In genomic region chr15:75389791-75390382, GRCh38 we compare ENCODE assay signal across 24 cellular contexts. TPM values are rescaled to one million over a fixed set of nuclear protein-coding genes. Genes with fewer than 3 reads are reported as not detected.
DNase-seq lines count a peak whose midpoint lies in the region; ATAC-seq and TF ChIP-seq lines count a peak whose summit lies in the region.
"Had no signal": no experiment of that assay in that cellular context is flagged by ENCODE, and none has a peak within 500 bp of the region (broad histone marks: within the 10 kb centered on the region; RNA-seq: fewer than 3 reads in every experiment).

No MANE protein-coding gene starts in this region.

- peak overlapping the region in 3 of 4 donors; percentile 12 to 39 (median 37) for H3K27ac ChIP-seq in esophagus muscularis mucosa (replicated peaks in 1 of 4)

- no peaks in the 10 kb centered on the region for H3K27me3 ChIP-seq in esophagus muscularis mucosa

- H3K4me1 Mint-ChIP-seq in activated T-cell treated with anti-CD3 and anti-CD28 coated beads, Interleukin-2, amount 50 U/mL, for 72 hours (ENCODE audit: low read depth) = peaks cover 16% of the 10 kb centered on the region
- peaks cover 7% of the 10 kb centered on the region for H3K4me1 Mint-ChIP-seq in activated T-cell treated with anti-CD3 and anti-CD28 coated beads, Interleukin-2, amount 50 U/mL, for 4 hours (ENCODE audit: low read depth)
- H3K4me1 Mint-ChIP-seq in stimulated activated effector memory CD8-positive, alpha-beta T cell treated with anti-CD3 and anti-CD28 coated beads, Interleukin-12 subunit alpha, Interleukin-12 subunit beta, amount 100 ng/mL, for 72 hours = peaks cover 19% of the 10 kb centered on the region

- no peak for TF ChIP-seq CTCF in esophagus muscularis mucosa (IDR thresholded peaks at IDR 0.05)

- TF ChIP-seq POLR2A in esophagus muscularis mucosa (IDR thresholded peaks at IDR 0.05; ENCODE audit: low read depth) = no peak

- no peaks in the 10 kb centered on the region for H3K27me3 Mint-ChIP-seq in activated T-cell treated with anti-CD3 and anti-CD28 coated beads, Interleukin-2, amount 50 U/mL, for 72 hours (ENCODE audit: low read depth)
- H3K27me3 Mint-ChIP-seq in activated T-cell treated with anti-CD3 and anti-CD28 coated beads, Interleukin-2, amount 50 U/mL, for 4 hours (ENCODE audit: low read depth) = no peaks in the 10 kb centered on the region
- H3K27me3 Mint-ChIP-seq: B cell had no signal

- H3K36me3 ChIP-seq in esophagus muscularis mucosa = peaks cover 66 to 100% (median 93%) of the 10 kb centered on the region in 4 donors

- TF ChIP-seq EP300 in esophagus muscularis mucosa (IDR thresholded peaks at IDR 0.05) = no peak

- no peaks in the 10 kb centered on the region for H3K9me3 Mint-ChIP-seq in activated T-cell treated with anti-CD3 and anti-CD28 coated beads, Interleukin-2, amount 50 U/mL, for 72 hours
- H3K9me3 Mint-ChIP-seq in activated T-cell treated with anti-CD3 and anti-CD28 coated beads, Interleukin-2, amount 50 U/mL, for 4 hours = no peaks in the 10 kb centered on the region
- no peaks in the 10 kb centered on the region for H3K9me3 Mint-ChIP-seq in stimulated activated effector memory CD8-positive, alpha-beta T cell treated with anti-CD3 and anti-CD28 coated beads, Interleukin-12 subunit alpha, Interleukin-12 subunit beta, amount 100 ng/mL, for 72 hours

- H3K36me3 Mint-ChIP-seq in activated T-cell treated with anti-CD3 and anti-CD28 coated beads, Interleukin-2, amount 50 U/mL, for 72 hours (ENCODE audit: insufficient read depth in 2 of 2) = peaks cover 14 to 32% of the 10 kb centered on the region in 2 donors
- peaks cover 42% of the 10 kb centered on the region for H3K36me3 Mint-ChIP-seq in activated T-cell treated with anti-CD3 and anti-CD28 coated beads, Interleukin-2, amount 50 U/mL, for 4 hours (ENCODE audit: insufficient read depth)
- peaks cover 100% of the 10 kb centered on the region for H3K36me3 Mint-ChIP-seq in stimulated activated effector memory CD8-positive, alpha-beta T cell treated with anti-CD3 and anti-CD28 coated beads, Interleukin-12 subunit alpha, Interleukin-12 subunit beta, amount 100 ng/mL, for 72 hours

- no peaks in the 10 kb centered on the region for H3K9me3 ChIP-seq in esophagus muscularis mucosa

- no peak overlapping the region for H3K4me3 Mint-ChIP-seq in activated T-cell treated with anti-CD3 and anti-CD28 coated beads, Interleukin-2, amount 50 U/mL, for 72 hours
- H3K4me3 Mint-ChIP-seq in activated T-cell treated with anti-CD3 and anti-CD28 coated beads, Interleukin-2, amount 50 U/mL, for 4 hours = no peak overlapping the region
- H3K4me3 Mint-ChIP-seq in stimulated activated effector memory CD8-positive, alpha-beta T cell treated with anti-CD3 and anti-CD28 coated beads, Interleukin-12 subunit alpha, Interleukin-12 subunit beta, amount 100 ng/mL, for 72 hours = no peak overlapping the region
- H3K4me3 Mint-ChIP-seq: B cell had no signal

- intact Hi-C loops in esophagus muscularis mucosa (cut with DNase I) = no loop called here

- no peak for DNase-seq in activated T-cell treated with anti-CD3 and anti-CD28 coated beads, Interleukin-2, amount 50 U/mL, for 72 hours
- DNase-seq in activated T-cell treated with anti-CD3 and anti-CD28 coated beads, Interleukin-2, amount 50 U/mL, for 4 hours = no peak
- peak; percentile 47 for DNase-seq in NCI-H345 (lab: John Stamatoyannopoulos, UW)
- no peak for DNase-seq in esophagus muscularis mucosa (ENCODE audit: extremely low spot score)
- no peak for DNase-seq in stimulated activated effector memory CD8-positive, alpha-beta T cell treated with anti-CD3 and anti-CD28 coated beads, Interleukin-12 subunit alpha, Interleukin-12 subunit beta, amount 100 ng/mL, for 72 hours (ENCODE audit: low spot score in 2 of 2)
- DNase-seq in pons (ENCODE audit: low spot score) = no peak
- DNase-seq in T-helper 9 cell = no peak
- DNase-seq: activated CD4-positive, alpha-beta T cell treated with anti-CD3 and anti-CD28 coated beads, Interleukin-2, amount 50 U/mL, for 48 hours; activated naive CD4-positive, alpha-beta T cell; activated T-cell treated with anti-CD3 and anti-CD28 coated beads for 4 hours; caudate nucleus; kidney glomerular epithelial cell; mammary epithelial cell; NCI-H1694 treated with DMSO at 0.1 percent for 48 hours; NCI-H82; nucleus accumbens; SHP77; small intestine; stimulated activated CD4-positive, alpha-beta T cell treated with anti-CD3 and anti-CD28 coated beads, Interleukin-1b, Interleukin-23, amount 100 ng/mL, for 48 hours; substantia nigra had no signal

- no peak for ATAC-seq in activated T-cell treated with anti-CD3 and anti-CD28 coated beads, Interleukin-2, amount 50 U/mL, for 72 hours (replicated peaks in 1 of 2)
- ATAC-seq in activated T-cell treated with anti-CD3 and anti-CD28 coated beads, Interleukin-2, amount 50 U/mL, for 4 hours = no peak
- ATAC-seq in stimulated activated effector memory CD8-positive, alpha-beta T cell treated with anti-CD3 and anti-CD28 coated beads, Interleukin-12 subunit alpha, Interleukin-12 subunit beta, amount 100 ng/mL, for 72 hours = no peak
- no peak for ATAC-seq in GM19452 (IDR thresholded peaks at IDR 0.05; ENCODE audit: unreplicated experiment)
- ATAC-seq: GM12878, HepG2 had no signal

- peak overlapping the region; percentile 22 for H3K27ac Mint-ChIP-seq in activated T-cell treated with anti-CD3 and anti-CD28 coated beads, Interleukin-2, amount 50 U/mL, for 72 hours
- H3K27ac Mint-ChIP-seq in stimulated activated effector memory CD8-positive, alpha-beta T cell treated with anti-CD3 and anti-CD28 coated beads, Interleukin-12 subunit alpha, Interleukin-12 subunit beta, amount 100 ng/mL, for 72 hours = peak overlapping the region; percentile 72
- H3K27ac Mint-ChIP-seq: B cell had no signal

- H3K4me1 ChIP-seq in esophagus muscularis mucosa = peaks cover 0 to 19% (median 17%) of the 10 kb centered on the region in 4 donors

- no peak overlapping the region for H3K4me3 ChIP-seq in esophagus muscularis mucosa
- H3K4me3 ChIP-seq: GM12878 had no signal

- WGBS in esophagus muscularis mucosa = 33% methylated on average over 1 of the region's 1 CpG

RNA-seq across cellular contexts. Expression of gene MAN2C1, which starts 21.5 kb away (rescaled TPM):
- 100 to 1,000 TPM; 106 to 120 TPM for total RNA-seq in activated T-cell treated with anti-CD3 and anti-CD28 coated beads, Interleukin-2, amount 50 U/mL, for 72 hours
- total RNA-seq in activated T-cell treated with anti-CD3 and anti-CD28 coated beads, Interleukin-2, amount 50 U/mL, for 4 hours = 100 to 1,000 TPM; 185 to 247 (median 216) TPM
- 100 to 1,000 TPM in 3 of 4 donors, 10 to 100 TPM in 1; 67.4 to 163 (median 125) TPM for total RNA-seq in esophagus muscularis mucosa

RNA-seq across cellular contexts. Expression of gene NEIL1, which starts 43.0 kb away (rescaled TPM):
- total RNA-seq in activated T-cell treated with anti-CD3 and anti-CD28 coated beads, Interleukin-2, amount 50 U/mL, for 72 hours = 10 to 100 TPM in 1 of 2 donors, 1 to 10 TPM in 1; 5.8 to 11.0 TPM
- total RNA-seq in activated T-cell treated with anti-CD3 and anti-CD28 coated beads, Interleukin-2, amount 50 U/mL, for 4 hours = 1 to 10 TPM in 2 of 3 donors, under 1 TPM in 1; 0.79 to 2.1 (median 2.1) TPM
- total RNA-seq in esophagus muscularis mucosa = 10 to 100 TPM; 14.1 to 37.0 (median 15.7) TPM

RNA-seq across cellular contexts. Expression of gene COMMD4, which starts 54.0 kb away (rescaled TPM):
- total RNA-seq in activated T-cell treated with anti-CD3 and anti-CD28 coated beads, Interleukin-2, amount 50 U/mL, for 72 hours = 10 to 100 TPM; 50.6 to 61.1 TPM
- total RNA-seq in activated T-cell treated with anti-CD3 and anti-CD28 coated beads, Interleukin-2, amount 50 U/mL, for 4 hours = 10 to 100 TPM; 78.3 to 84.4 (median 79.9) TPM
- 10 to 100 TPM; 32.0 to 73.0 (median 50.6) TPM for total RNA-seq in esophagus muscularis mucosa
